34 cellular contexts compared by ENCODE assay signal in genomic region chr14:26707234-26707633, GRCh38.
"Had no signal": no experiment of that assay in that cellular context is flagged by ENCODE, and none has a peak within 500 bp of the region (broad histone marks: within the 10 kb centered on the region; RNA-seq: fewer than 3 reads in every experiment).

No MANE protein-coding gene starts in this region.

- DNase-seq: activated B cell treated with CpG ODN at 0.5 μM for 24 hours; activated CD4-positive, alpha-beta memory T cell treated with anti-CD3 and anti-CD28 coated beads for 36 hours; activated CD4-positive, alpha-beta T cell treated with anti-CD3 and anti-CD28 coated beads for 4 hours; activated CD4-positive, alpha-beta T cell treated with anti-CD3 and anti-CD28 coated beads, Interleukin-2, amount 10 ng/mL, durations not matched to agents 24 days and 14 days; activated CD4-positive, alpha-beta T cell treated with anti-CD3 and anti-CD28 coated beads, Interleukin-2, amount 50 U/mL, for 1 hour; activated CD4-positive, alpha-beta T cell treated with anti-CD3 and anti-CD28 coated beads, Interleukin-2, amount 50 U/mL, for 4 hours; activated CD4-positive, CD25-positive, alpha-beta regulatory T cell treated with anti-CD3 and anti-CD28 coated beads, Interleukin-2, amount 50 U/mL, for 72 hours; activated CD8-positive, alpha-beta memory T cell treated with anti-CD3 and anti-CD28 coated beads, Interleukin-2, amount 50 U/mL, for 4 hours; activated CD8-positive, alpha-beta T cell treated with anti-CD3 and anti-CD28 coated beads for 36 hours; activated effector memory CD4-positive, alpha-beta T cell treated with anti-CD3 and anti-CD28 coated beads, Interleukin-2, amount 50 U/mL, for 16 hours; activated gamma-delta T cell treated with Interleukin-2 at 50 U/mL for 16 hours; activated naive CD4-positive, alpha-beta T cell; activated naive CD4-positive, alpha-beta T cell treated with anti-CD3 and anti-CD28 coated beads for 36 hours; activated naive CD4-positive, alpha-beta T cell treated with anti-CD3 and anti-CD28 coated beads, Interleukin-2, amount 50 U/mL, for 16 hours; activated naive CD8-positive, alpha-beta T cell treated with anti-CD3 and anti-CD28 coated beads for 36 hours; activated T-cell treated with anti-CD3 and anti-CD28 coated beads for 4 hours; activated T-cell treated with anti-CD3 and anti-CD28 coated beads, Interleukin-2, amount 50 U/mL, for 1 hour; activated T-cell treated with anti-CD3 and anti-CD28 coated beads, Interleukin-2, amount 50 U/mL, for 4 hours; activated T-cell treated with anti-CD3 and anti-CD28 coated beads, Interleukin-2, amount 50 U/mL, for 72 hours; adrenal gland; amniotic stem cell; aorta; body of pancreas; brain microvascular endothelial cell; caudate nucleus; T-helper 1 cell; T-helper 2 cell; T-helper 9 cell had no signal

- ATAC-seq: activated CD8-positive, alpha-beta T cell treated with anti-CD3 and anti-CD28 coated beads for 36 hours; activated naive CD4-positive, alpha-beta T cell treated with anti-CD3 and anti-CD28 coated beads, Interleukin-2, amount 50 U/mL, for 72 hours; activated T-cell treated with anti-CD3 and anti-CD28 coated beads, Interleukin-2, amount 50 U/mL, for 4 hours; activated T-cell treated with anti-CD3 and anti-CD28 coated beads, Interleukin-2, amount 50 U/mL, for 72 hours; activated T-helper 17 cell treated with anti-CD3 and anti-CD28 coated beads, Interleukin-2, amount 50 U/mL, for 72 hours; body of pancreas had no signal

- H3K4me3 ChIP-seq: adrenal gland, body of pancreas, breast epithelium, cardiac muscle cell had no signal

- FAIRE-seq: astrocyte, TTC549 had no signal
